ENCODE assay signal across 1 cellular context in the genomic region with DNA sequence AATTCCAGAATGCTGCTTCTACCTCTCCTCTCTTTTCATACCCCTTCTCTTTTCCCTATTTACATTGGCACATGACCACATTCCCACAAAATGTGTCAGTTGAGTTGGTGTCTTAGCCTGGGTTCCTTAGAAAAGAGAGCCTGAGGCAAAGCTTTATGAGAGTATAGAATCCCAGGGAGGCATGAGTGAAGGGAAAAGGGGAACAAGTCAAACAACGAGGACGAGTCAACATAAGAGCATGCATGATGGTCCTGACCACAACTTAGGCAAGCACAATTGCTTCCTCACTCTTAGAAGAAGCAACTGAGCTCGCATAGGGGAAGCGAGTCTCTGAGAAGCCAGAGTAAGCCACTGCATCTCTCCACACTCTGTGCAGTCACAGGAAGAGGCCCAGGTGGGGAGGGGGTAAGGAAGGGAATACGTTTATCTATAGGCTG.
TF ChIP-seq lines count a peak whose summit lies in the region.

No MANE protein-coding gene starts in this region.

TF ChIP-seq in SK-N-SH treated with all-trans-retinoic acid at 6 μM for 48 hours, 23 proteins besides CTCF, POLR2A, EP300 and RAD21 (continued from another document):
- TF ChIP-seq, protein P1, sequence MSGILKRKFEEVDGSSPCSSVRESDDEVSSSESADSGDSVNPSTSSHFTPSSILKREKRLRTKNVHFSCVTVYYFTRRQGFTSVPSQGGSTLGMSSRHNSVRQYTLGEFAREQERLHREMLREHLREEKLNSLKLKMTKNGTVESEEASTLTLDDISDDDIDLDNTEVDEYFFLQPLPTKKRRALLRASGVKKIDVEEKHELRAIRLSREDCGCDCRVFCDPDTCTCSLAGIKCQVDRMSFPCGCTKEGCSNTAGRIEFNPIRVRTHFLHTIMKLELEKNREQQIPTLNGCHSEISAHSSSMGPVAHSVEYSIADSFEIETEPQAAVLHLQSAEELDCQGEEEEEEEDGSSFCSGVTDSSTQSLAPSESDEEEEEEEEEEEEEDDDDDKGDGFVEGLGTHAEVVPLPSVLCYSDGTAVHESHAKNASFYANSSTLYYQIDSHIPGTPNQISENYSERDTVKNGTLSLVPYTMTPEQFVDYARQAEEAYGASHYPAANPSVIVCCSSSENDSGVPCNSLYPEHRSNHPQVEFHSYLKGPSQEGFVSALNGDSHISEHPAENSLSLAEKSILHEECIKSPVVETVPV (CRISPR knock-in tag; IDR thresholded peaks at IDR 0.05): no peak
- TF ChIP-seq ZNF70 (CRISPR knock-in tag; IDR thresholded peaks at IDR 0.05): no peak
- no peak for TF ChIP-seq CSDC2 (CRISPR knock-in tag; IDR thresholded peaks at IDR 0.05)
- TF ChIP-seq ESRRG (CRISPR knock-in tag; IDR thresholded peaks at IDR 0.05): no peak
- no peak for TF ChIP-seq ZC3H10 (CRISPR knock-in tag; IDR thresholded peaks at IDR 0.05)
- TF ChIP-seq ISL1 (CRISPR knock-in tag; IDR thresholded peaks at IDR 0.05): no peak
